In the genomic region with DNA sequence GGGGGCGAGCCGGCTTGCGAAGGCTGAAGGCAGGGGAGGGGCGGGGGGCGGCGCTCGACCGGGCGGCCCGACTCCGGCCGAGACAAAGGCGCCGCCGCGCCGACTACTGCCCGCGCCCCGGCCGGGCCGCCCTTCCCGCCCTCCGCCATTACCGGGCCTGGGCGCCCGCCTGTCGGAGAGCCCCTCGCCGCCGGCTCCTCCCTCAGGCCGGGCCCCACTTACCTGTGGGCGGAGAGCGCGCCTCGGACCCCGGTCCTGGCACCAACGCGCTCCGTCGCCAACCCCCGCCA, we compare ENCODE assay signal across 8 cellular contexts. TPM values are rescaled to one million over a fixed set of nuclear protein-coding genes. Genes with fewer than 3 reads are reported as not detected.
DNase-seq lines count a peak whose midpoint lies in the region; TF ChIP-seq lines count a peak whose summit lies in the region.

No MANE protein-coding gene starts in this region.

- peaks cover 0 to 2% (median 0%) of the 10 kb centered on the region in 3 experiments; a peak in 2 of 7 replicates for H3K36me3 Mint-ChIP-seq in H9 (ENCODE audit: insufficient read depth in 1 of 3, low read depth in 3 of 3)

- no peaks in the 10 kb centered on the region; the same call in 1 of the 2 replicates for H3K27me3 Mint-ChIP-seq in H9 (ENCODE audit: low read depth)

- no peak overlapping the region for H2BK15ac ChIP-seq in H9 (ENCODE audit: low read depth, low read length)

- no peaks in the 10 kb centered on the region for H3K79me1 ChIP-seq in H9 (ENCODE audit: insufficient read depth, low read depth, low read length, poor library complexity, severe bottlenecking)

- H2AFZ ChIP-seq in H9 (ENCODE audit: low read length): no peak overlapping the region
- no peak overlapping the region for H2AFZ ChIP-seq in neural cell (ENCODE audit: low read depth, low read length)

- no peak overlapping the region for H3K4me2 ChIP-seq in H9 (ENCODE audit: insufficient read depth, insufficient read length, low read length)
- H3K4me2 ChIP-seq in neural cell (ENCODE audit: low read length): no peak overlapping the region

- H3K9ac ChIP-seq in H9 (ENCODE audit: extremely low read depth, insufficient read length, low read length): peak overlapping the region; percentile 97
- peak overlapping the region; percentile 94 for H3K9ac ChIP-seq in neural cell (ENCODE audit: low read length)

- no peak for TF ChIP-seq RAD21 in neural cell (conservative IDR thresholded peaks at IDR 0.05)

- no peak overlapping the region for H2BK5ac ChIP-seq in H9 (ENCODE audit: insufficient read length, low read length)

- TF ChIP-seq EP300 in neural cell (conservative IDR thresholded peaks at IDR 0.05; ENCODE audit: poor library complexity, severe bottlenecking): no peak

- peak; percentile 12 for DNase-seq in activated CD4-positive, CD25-positive, alpha-beta regulatory T cell treated with anti-CD3 and anti-CD28 coated beads, Interleukin-2, amount 50 U/mL, for 16 hours (ENCODE audit: low read depth, low spot score)
- DNase-seq in activated CD4-positive, CD25-positive, alpha-beta regulatory T cell treated with anti-CD3 and anti-CD28 coated beads, Interleukin-2, amount 50 U/mL, for 72 hours: no peak
- DNase-seq in H9 (peak; percentile 47), NCI-H1105 treated with DMSO at 0.1 percent for 48 hours (lab: John Stamatoyannopoulos, UW) (peak; percentile 72), NCI-H2227 (lab: John Stamatoyannopoulos, UW; ENCODE audit: unreplicated experiment) (no peak), mesenteric fat pad (ENCODE audit: low spot score) (no peak)
- no peak for DNase-seq in effector memory CD4-positive, alpha-beta T cell

- no peaks in the 10 kb centered on the region for H4K20me1 ChIP-seq in H9 (ENCODE audit: control insufficient read depth, insufficient read depth, insufficient read length)
- peaks cover under 1% of the 10 kb centered on the region for H4K20me1 ChIP-seq in neural cell (ENCODE audit: insufficient read depth)

- H2AK5ac ChIP-seq in H9 (ENCODE audit: insufficient read length, low read length): no peak overlapping the region

- peak overlapping the region; percentile 56 to 76; a peak in 3 of 5 replicates for H3K4me3 Mint-ChIP-seq in H9

- no peak overlapping the region for H3K27ac Mint-ChIP-seq in H9

- no peak overlapping the region for H2BK20ac ChIP-seq in H9 (ENCODE audit: low read depth, low read length, poor library complexity, severe bottlenecking)

- H3K4ac ChIP-seq in H9 (ENCODE audit: low read depth, low read length): no peak overlapping the region; the same call in 1 of the 2 replicates

- H3K14ac ChIP-seq in H9 (ENCODE audit: insufficient read depth, low read length): peak overlapping the region; percentile 100

- no peaks in the 10 kb centered on the region for H3F3A ChIP-seq in neural cell (ENCODE audit: insufficient read depth, low read length, poor library complexity, severe bottlenecking)

- H3K23ac ChIP-seq in H9 (ENCODE audit: insufficient read length, low read depth, low read length): no peak overlapping the region

- peak overlapping the region; percentile 98 for H3K18ac ChIP-seq in H9 (ENCODE audit: insufficient read length, low read depth, low read length)

- no peak overlapping the region for H4K8ac ChIP-seq in H9 (replicated peaks; ENCODE audit: insufficient read length, low read depth, low read length)

- H3K4me1 ChIP-seq in H9 (ENCODE audit: insufficient read depth, low read length): no peaks in the 10 kb centered on the region; the same call in 1 of the 2 replicates
- peaks cover 9% of the 10 kb centered on the region for H3K4me1 ChIP-seq in effector memory CD4-positive, alpha-beta T cell (ENCODE audit: control insufficient read depth, insufficient read depth, low read length, poor library complexity, severe bottlenecking)

- no CpG with 5 or more reads among the region's 42 CpGs for WGBS in H9 (ENCODE audit: extremely low coverage, insufficient read length, low lambda C conversion rate)

- H3K56ac ChIP-seq in H9 (ENCODE audit: insufficient read length, low read depth, low read length): no peak overlapping the region

- peak overlapping the region; percentile 36 for H4K5ac ChIP-seq in H9 (ENCODE audit: insufficient read length, low read depth, low read length)

- no peaks in the 10 kb centered on the region for H3K36me3 ChIP-seq in effector memory CD4-positive, alpha-beta T cell (ENCODE audit: control insufficient read depth, insufficient read depth, low read length)
- no peaks in the 10 kb centered on the region for H3K36me3 ChIP-seq in neural cell (ENCODE audit: insufficient read depth, low read length)

- H2BK12ac ChIP-seq in H9 (ENCODE audit: insufficient read length, low read depth, low read length): peak overlapping the region; percentile 75

- H3K79me2 ChIP-seq in H9 (ENCODE audit: insufficient read depth, low read length): peaks cover 40% of the 10 kb centered on the region; the same call in 1 of the 2 replicates
- peaks cover 45% of the 10 kb centered on the region for H3K79me2 ChIP-seq in neural cell (replicated peaks; ENCODE audit: insufficient read depth, low read length)

- peaks cover 10% of the 10 kb centered on the region for H3K23me2 ChIP-seq in H9 (ENCODE audit: insufficient read length, low read depth, low read length, poor library complexity, severe bottlenecking)

- H3K9me3 ChIP-seq in H9 (ENCODE audit: control insufficient read depth, low read depth, low read length) (no peaks in the 10 kb centered on the region), neural cell (ENCODE audit: low read length) (no peaks in the 10 kb centered on the region)
- H3K9me3 ChIP-seq in effector memory CD4-positive, alpha-beta T cell (ENCODE audit: control insufficient read depth, low read length): no peaks in the 10 kb centered on the region

- H3K9me3 Mint-ChIP-seq in H9: 0 out of 5 replicates have a peak, but pooled peaks cover 0 to 3% of the 10 kb centered on the region in 2 experiments

- H3K9me2 ChIP-seq in neural cell (ENCODE audit: insufficient read depth, low read length): no peaks in the 10 kb centered on the region

- H3T11ph ChIP-seq in H9 (ENCODE audit: low read length): peak overlapping the region; percentile 86

- TF ChIP-seq CTCF in H9 (conservative IDR thresholded peaks at IDR 0.05): no peak
- TF ChIP-seq CTCF in neural cell (IDR thresholded peaks at IDR 0.05; ENCODE audit: poor library complexity, severe bottlenecking): no peak

- no peak overlapping the region for H2BK120ac ChIP-seq in H9 (ENCODE audit: low read depth, low read length, poor library complexity, severe bottlenecking)

- no peak overlapping the region for H4K91ac ChIP-seq in H9 (ENCODE audit: insufficient read length, low read depth, low read length)

- H3K27me3 ChIP-seq in H9 (ENCODE audit: insufficient read depth, low read length) (no peaks in the 10 kb centered on the region), neural cell (ENCODE audit: insufficient read depth, low read depth, low read length) (no peaks in the 10 kb centered on the region)
- H3K27me3 ChIP-seq in effector memory CD4-positive, alpha-beta T cell (replicated peaks; ENCODE audit: control insufficient read depth, insufficient read depth, low read length, poor library complexity, severe bottlenecking): no peaks in the 10 kb centered on the region

- H3K4me3 ChIP-seq in effector memory CD4-positive, alpha-beta T cell (ENCODE audit: insufficient read depth, low read depth, low read length, poor library complexity, severe bottlenecking): peak overlapping the region; percentile 59
- peak overlapping the region; percentile 62 for H3K4me3 ChIP-seq in neural cell (ENCODE audit: low read length)

- H3K4me1 Mint-ChIP-seq in H9: peaks cover 24 to 41% of the 10 kb centered on the region in 2 experiments

- peak overlapping the region; percentile 38 for H3K27ac ChIP-seq in H9 (ENCODE audit: insufficient read length, low read depth, low read length)
- H3K27ac ChIP-seq in effector memory CD4-positive, alpha-beta T cell (ENCODE audit: insufficient read depth, low read length, poor library complexity, severe bottlenecking): peak overlapping the region; percentile 81
- H3K27ac ChIP-seq in neural cell (ENCODE audit: low read length): peak overlapping the region; percentile 86

TF ChIP-seq in neural cell, 6 proteins besides CTCF, POLR2A, EP300 and RAD21:
- TF ChIP-seq EZH2 (IDR thresholded peaks at IDR 0.05; ENCODE audit: borderline replicate concordance, insufficient read depth, low read length, poor library complexity, severe bottlenecking) (no peak), POLR2AphosphoS5 (IDR thresholded peaks at IDR 0.05) (no peak), MXI1 (conservative IDR thresholded peaks at IDR 0.05; ENCODE audit: poor library complexity, severe bottlenecking) (no peak), SMC3 (conservative IDR thresholded peaks at IDR 0.05; ENCODE audit: poor library complexity) (no peak), TAF1 (IDR thresholded peaks at IDR 0.05; ENCODE audit: low read depth) (no peak)
- TF ChIP-seq, protein P1, sequence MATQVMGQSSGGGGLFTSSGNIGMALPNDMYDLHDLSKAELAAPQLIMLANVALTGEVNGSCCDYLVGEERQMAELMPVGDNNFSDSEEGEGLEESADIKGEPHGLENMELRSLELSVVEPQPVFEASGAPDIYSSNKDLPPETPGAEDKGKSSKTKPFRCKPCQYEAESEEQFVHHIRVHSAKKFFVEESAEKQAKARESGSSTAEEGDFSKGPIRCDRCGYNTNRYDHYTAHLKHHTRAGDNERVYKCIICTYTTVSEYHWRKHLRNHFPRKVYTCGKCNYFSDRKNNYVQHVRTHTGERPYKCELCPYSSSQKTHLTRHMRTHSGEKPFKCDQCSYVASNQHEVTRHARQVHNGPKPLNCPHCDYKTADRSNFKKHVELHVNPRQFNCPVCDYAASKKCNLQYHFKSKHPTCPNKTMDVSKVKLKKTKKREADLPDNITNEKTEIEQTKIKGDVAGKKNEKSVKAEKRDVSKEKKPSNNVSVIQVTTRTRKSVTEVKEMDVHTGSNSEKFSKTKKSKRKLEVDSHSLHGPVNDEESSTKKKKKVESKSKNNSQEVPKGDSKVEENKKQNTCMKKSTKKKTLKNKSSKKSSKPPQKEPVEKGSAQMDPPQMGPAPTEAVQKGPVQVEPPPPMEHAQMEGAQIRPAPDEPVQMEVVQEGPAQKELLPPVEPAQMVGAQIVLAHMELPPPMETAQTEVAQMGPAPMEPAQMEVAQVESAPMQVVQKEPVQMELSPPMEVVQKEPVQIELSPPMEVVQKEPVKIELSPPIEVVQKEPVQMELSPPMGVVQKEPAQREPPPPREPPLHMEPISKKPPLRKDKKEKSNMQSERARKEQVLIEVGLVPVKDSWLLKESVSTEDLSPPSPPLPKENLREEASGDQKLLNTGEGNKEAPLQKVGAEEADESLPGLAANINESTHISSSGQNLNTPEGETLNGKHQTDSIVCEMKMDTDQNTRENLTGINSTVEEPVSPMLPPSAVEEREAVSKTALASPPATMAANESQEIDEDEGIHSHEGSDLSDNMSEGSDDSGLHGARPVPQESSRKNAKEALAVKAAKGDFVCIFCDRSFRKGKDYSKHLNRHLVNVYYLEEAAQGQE (IDR thresholded peaks at IDR 0.05; ENCODE audit: borderline replicate concordance): no peak

RNA-seq across cellular contexts. Expression of a gene that starts 0.3 kb away (rescaled TPM):
- total RNA-seq in H9 (2021) (32.8 and 33.2 TPM in 2 replicates), mesenteric fat pad (27.6 TPM)
- polyA plus RNA-seq in neural cell: 91.3 and 96.6 TPM in 2 replicates
- 157 and 166 TPM in 2 replicates for polyA minus RNA-seq in neural cell

Comparison
In these comparisons a context has a peak if more than half of its experiments do, and no peak if none do; other contexts are left out.
1. DNase-seq: peak in activated CD4-positive, CD25-positive, alpha-beta regulatory T cell treated with anti-CD3 and anti-CD28 coated beads, Interleukin-2, amount 50 U/mL, for 16 hours (single experiment), H9 (single experiment) and NCI-H1105 treated with DMSO at 0.1 percent for 48 hours (single experiment); none in activated CD4-positive, CD25-positive, alpha-beta regulatory T cell treated with anti-CD3 and anti-CD28 coated beads, Interleukin-2, amount 50 U/mL, for 72 hours (single experiment), effector memory CD4-positive, alpha-beta T cell (0 of 3), NCI-H2227 (single experiment) and mesenteric fat pad (single experiment).
2. Peak in every context shown above with its lines, with median percentiles within 50 percentile points of each other: H3K27ac ChIP-seq.